28 cellular contexts compared by ENCODE assay signal in genomic region chr1:22952694-22953391, GRCh38. TPM values are rescaled to one million over a fixed set of nuclear protein-coding genes. Genes with fewer than 3 reads are reported as not detected.
DNase-seq lines count a peak whose midpoint lies in the region; ATAC-seq and TF ChIP-seq lines count a peak whose summit lies in the region.
"Had no signal": no experiment of that assay in that cellular context is flagged by ENCODE, and none has a peak within 500 bp of the region (broad histone marks: within the 10 kb centered on the region; RNA-seq: fewer than 3 reads in every experiment).

No MANE protein-coding gene starts in this region.

- H3K27ac Mint-ChIP-seq in WTC11 = no peak overlapping the region
- H3K27ac Mint-ChIP-seq: activated naive CD4-positive, alpha-beta T cell treated with anti-CD3 and anti-CD28 coated beads, Interleukin-2, amount 10 ng/mL, durations not matched to agents 7 days and 5 days; B cell; stimulated activated naive CD8-positive, alpha-beta T cell treated with anti-CD3 and anti-CD28 coated beads, Interleukin-15, amount 100 ng/mL, for 72 hours; T-cell had no signal

- no peak overlapping the region for H3K4me3 ChIP-seq in A673 (ENCODE audit: low read depth, low read length, poor library complexity, severe bottlenecking)
- H3K4me3 ChIP-seq in ACC112 (ENCODE audit: low read depth, low read length) = peak overlapping the region; percentile 57; the same call in 1 of the 2 replicates
- H3K4me3 ChIP-seq in gastroesophageal sphincter = no peak overlapping the region
- H3K4me3 ChIP-seq: hepatocyte had no signal

- TF ChIP-seq POLR2A in gastroesophageal sphincter (IDR thresholded peaks at IDR 0.05) = no peak

- POLR2A ChIA-PET in A673 (lab: Charles Lee; ENCODE audit: low non-redundant PET) = no interaction called here
- POLR2A ChIA-PET in WTC11 (lab: Charles Lee) = no interaction called here

- no peaks in the 10 kb centered on the region for H3K4me1 Mint-ChIP-seq in WTC11
- H3K4me1 Mint-ChIP-seq: activated naive CD4-positive, alpha-beta T cell treated with anti-CD3 and anti-CD28 coated beads, Interleukin-2, amount 10 ng/mL, durations not matched to agents 7 days and 5 days; B cell; stimulated activated naive CD8-positive, alpha-beta T cell treated with anti-CD3 and anti-CD28 coated beads, Interleukin-15, amount 100 ng/mL, for 72 hours; T-cell had no signal

- H3K36me3 ChIP-seq in A673 (ENCODE audit: insufficient read depth, low read length, poor library complexity, severe bottlenecking) (no peaks in the 10 kb centered on the region), ACC112 (ENCODE audit: insufficient read depth, low read length) (no peaks in the 10 kb centered on the region), gastroesophageal sphincter (no peaks in the 10 kb centered on the region)

- H3K9me3 Mint-ChIP-seq in WTC11 = no peaks in the 10 kb centered on the region
- H3K9me3 Mint-ChIP-seq: activated naive CD4-positive, alpha-beta T cell treated with anti-CD3 and anti-CD28 coated beads, Interleukin-2, amount 10 ng/mL, durations not matched to agents 7 days and 5 days; stimulated activated naive CD8-positive, alpha-beta T cell treated with anti-CD3 and anti-CD28 coated beads, Interleukin-15, amount 100 ng/mL, for 72 hours; T-cell had no signal

- 93 to 97% methylated on average over 3 of the region's 46 CpGs for WGBS in gastroesophageal sphincter (ENCODE audit: low coverage in 1 of 2), 2 donors

- DNase-seq in A673 (ENCODE audit: low spot score) (peak; percentile 61), WTC11 (ENCODE audit: low spot score) (peak; percentile 33), left kidney (ENCODE audit: low read depth, low spot score) (peak; percentile 62), SHP77 treated with DMSO at 0.1 percent for 48 hours (lab: John Stamatoyannopoulos, UW) (no peak)
- no peak for DNase-seq in stimulated activated CD4-positive, alpha-beta T cell treated with anti-CD3 and anti-CD28 coated beads, Interleukin-15, amount 100 ng/mL, for 24 hours
- DNase-seq: activated CD4-positive, alpha-beta T cell treated with anti-CD3 and anti-CD28 coated beads for 4 hours; activated naive CD4-positive, alpha-beta T cell treated with anti-CD3 and anti-CD28 coated beads, Interleukin-2, amount 10 ng/mL, durations not matched to agents 7 days and 5 days; cerebellar nuclear complex; foreskin keratinocyte; kidney; NCI-H187 treated with DMSO at 0.1 percent for 48 hours; NCI-H446; nucleus accumbens; PC-3; SIG-M5; stimulated activated CD4-positive, alpha-beta T cell treated with anti-CD3 and anti-CD28 coated beads, Interleukin-4, amount 100 ng/mL, for 4 hours; stimulated activated naive CD8-positive, alpha-beta T cell treated with anti-CD3 and anti-CD28 coated beads, Interleukin-15, amount 100 ng/mL, for 72 hours; T-cell; trophoblast cell had no signal

- CTCF ChIA-PET in A673 (lab: Charles Lee) = no interaction called here
- CTCF ChIA-PET in WTC11 (lab: Charles Lee) = interaction anchor here (0.6 to 3.0 kb wide), 6 partner anchors 12 to 248 kb away, joined by 3 to 18 read pairs (median 3); no protein-coding TSS in a partner anchor

- no peak for TF ChIP-seq CTCF in A673 (conservative IDR thresholded peaks at IDR 0.05; ENCODE audit: low read depth, low read length)
- no peak for TF ChIP-seq CTCF in WTC11 (IDR thresholded peaks at IDR 0.05)
- TF ChIP-seq CTCF in gastroesophageal sphincter (IDR thresholded peaks at IDR 0.05) = no peak

- intact Hi-C loops in A673 (cut with micrococcal nuclease; ENCODE audit: unreplicated experiment) = no loop called here

- H3K9me3 ChIP-seq in A673 (ENCODE audit: low read depth, low read length, poor library complexity, severe bottlenecking) (no peaks in the 10 kb centered on the region), gastroesophageal sphincter (no peaks in the 10 kb centered on the region)

- BruUV-seq in A673 (replicated peaks; lab: Mats Ljungman, UMichigan) = no TSS peak

- no peak for TF ChIP-seq EP300 in gastroesophageal sphincter (IDR thresholded peaks at IDR 0.05)

- H2AFZ ChIP-seq in ACC112 (ENCODE audit: low read length, unreplicated experiment) = no peak overlapping the region
- H2AFZ ChIP-seq: hepatocyte had no signal

- H3K36me3 Mint-ChIP-seq in WTC11 = no peaks in the 10 kb centered on the region
- H3K36me3 Mint-ChIP-seq: activated naive CD4-positive, alpha-beta T cell treated with anti-CD3 and anti-CD28 coated beads, Interleukin-2, amount 10 ng/mL, durations not matched to agents 7 days and 5 days; T-cell had no signal

- peaks cover 50% of the 10 kb centered on the region for H3K27me3 Mint-ChIP-seq in WTC11 (ENCODE audit: low read depth)

- H3K27me3 ChIP-seq in A673 (replicated peaks; ENCODE audit: insufficient read depth, low read depth, low read length, poor library complexity) (peaks cover 21% of the 10 kb centered on the region), ACC112 (ENCODE audit: insufficient read depth, low read length) (peaks cover 57% of the 10 kb centered on the region), gastroesophageal sphincter (peaks cover 76% of the 10 kb centered on the region)
- H3K27me3 ChIP-seq: hepatocyte had no signal

- H3K79me2 ChIP-seq in ACC112 (ENCODE audit: control insufficient read depth, insufficient read depth, low read length, unreplicated experiment) = no peaks in the 10 kb centered on the region
- H3K79me2 ChIP-seq: hepatocyte had no signal

- peak overlapping the region; percentile 18; the same call in 1 of the 2 replicates for H3K4me3 Mint-ChIP-seq in WTC11
- H3K4me3 Mint-ChIP-seq: activated naive CD4-positive, alpha-beta T cell treated with anti-CD3 and anti-CD28 coated beads, Interleukin-2, amount 10 ng/mL, durations not matched to agents 7 days and 5 days; B cell; stimulated activated naive CD8-positive, alpha-beta T cell treated with anti-CD3 and anti-CD28 coated beads, Interleukin-15, amount 100 ng/mL, for 72 hours; T-cell had no signal

- H3K4me1 ChIP-seq in A673 (ENCODE audit: insufficient read depth, low read length, poor library complexity, severe bottlenecking) = peaks cover 7% of the 10 kb centered on the region
- no peaks in the 10 kb centered on the region for H3K4me1 ChIP-seq in ACC112 (ENCODE audit: control insufficient read depth, insufficient read depth, low read length, unreplicated experiment)
- peaks cover 0 to 8% (median 0%) of the 10 kb centered on the region in 3 donors for H3K4me1 ChIP-seq in gastroesophageal sphincter
- H3K4me1 ChIP-seq: foreskin keratinocyte had no signal

- H3K27ac ChIP-seq in A673 (ENCODE audit: low read depth, low read length, poor library complexity, severe bottlenecking) (no peak overlapping the region), ACC112 (ENCODE audit: low read depth, low read length) (no peak overlapping the region), gastroesophageal sphincter (no peak overlapping the region)
- H3K27ac ChIP-seq: foreskin keratinocyte, hepatocyte had no signal

- ATAC-seq in WTC11 (no peak), gastroesophageal sphincter (no peak), GM18517 (IDR thresholded peaks at IDR 0.05; ENCODE audit: unreplicated experiment) (no peak)
- ATAC-seq: foreskin keratinocyte; PC-3; stimulated activated naive CD8-positive, alpha-beta T cell treated with anti-CD3 and anti-CD28 coated beads, Interleukin-15, amount 100 ng/mL, for 72 hours; T-cell had no signal

TF ChIP-seq in WTC11, 78 proteins besides CTCF, POLR2A, EP300 and RAD21 (continues in another document):
- TF ChIP-seq, protein P1, sequence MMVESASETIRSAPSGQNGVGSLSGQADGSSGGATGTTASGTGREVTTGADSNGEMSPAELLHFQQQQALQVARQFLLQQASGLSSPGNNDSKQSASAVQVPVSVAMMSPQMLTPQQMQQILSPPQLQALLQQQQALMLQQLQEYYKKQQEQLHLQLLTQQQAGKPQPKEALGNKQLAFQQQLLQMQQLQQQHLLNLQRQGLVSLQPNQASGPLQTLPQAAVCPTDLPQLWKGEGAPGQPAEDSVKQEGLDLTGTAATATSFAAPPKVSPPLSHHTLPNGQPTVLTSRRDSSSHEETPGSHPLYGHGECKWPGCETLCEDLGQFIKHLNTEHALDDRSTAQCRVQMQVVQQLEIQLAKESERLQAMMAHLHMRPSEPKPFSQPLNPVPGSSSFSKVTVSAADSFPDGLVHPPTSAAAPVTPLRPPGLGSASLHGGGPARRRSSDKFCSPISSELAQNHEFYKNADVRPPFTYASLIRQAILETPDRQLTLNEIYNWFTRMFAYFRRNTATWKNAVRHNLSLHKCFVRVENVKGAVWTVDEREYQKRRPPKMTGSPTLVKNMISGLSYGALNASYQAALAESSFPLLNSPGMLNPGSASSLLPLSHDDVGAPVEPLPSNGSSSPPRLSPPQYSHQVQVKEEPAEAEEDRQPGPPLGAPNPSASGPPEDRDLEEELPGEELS (CRISPR knock-in tag; IDR thresholded peaks at IDR 0.05) = peak; percentile 23; the same call in 1 of the 2 replicates
- TF ChIP-seq NFE2L1 (CRISPR knock-in tag; IDR thresholded peaks at IDR 0.05) (peak; percentile 31; the same call in 1 of the 2 replicates), ERG (CRISPR knock-in tag; IDR thresholded peaks at IDR 0.05) (no peak), ATF1 (CRISPR knock-in tag; IDR thresholded peaks at IDR 0.05) (peak; percentile 69; the same call in 1 of the 2 replicates), SMAD3 (CRISPR knock-in tag; IDR thresholded peaks at IDR 0.05; ENCODE audit: borderline replicate concordance) (no peak)
- TF ChIP-seq, protein P2, sequence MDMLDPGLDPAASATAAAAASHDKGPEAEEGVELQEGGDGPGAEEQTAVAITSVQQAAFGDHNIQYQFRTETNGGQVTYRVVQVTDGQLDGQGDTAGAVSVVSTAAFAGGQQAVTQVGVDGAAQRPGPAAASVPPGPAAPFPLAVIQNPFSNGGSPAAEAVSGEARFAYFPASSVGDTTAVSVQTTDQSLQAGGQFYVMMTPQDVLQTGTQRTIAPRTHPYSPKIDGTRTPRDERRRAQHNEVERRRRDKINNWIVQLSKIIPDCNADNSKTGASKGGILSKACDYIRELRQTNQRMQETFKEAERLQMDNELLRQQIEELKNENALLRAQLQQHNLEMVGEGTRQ (CRISPR knock-in tag; IDR thresholded peaks at IDR 0.05) = 0 out of 2 replicates have a peak, but pooled peaks have one; percentile 33

RNA-seq across cellular contexts. Expression of gene LACTBL1, which starts 19.8 kb away (rescaled TPM):
- total RNA-seq in A673 (2021) (0.24 TPM in 1 of 2 replicates, not detected in the other), WTC11 (2021) (not detected in 3 replicates), gastroesophageal sphincter (not detected)
- total RNA-seq: B cell, epithelial cell of proximal tubule, foreskin keratinocyte, hepatocyte, HT-29, kidney, lung microvascular endothelial cell, myocyte, PC-3, T-cell had no signal

Comparison
In these comparisons a context has a peak if more than half of its experiments do, and no peak if none do; other contexts are left out.
1. DNase-seq: peak in A673 (single experiment), WTC11 (single experiment) and left kidney (single experiment); none in SHP77 treated with DMSO at 0.1 percent for 48 hours (single experiment) and stimulated activated CD4-positive, alpha-beta T cell treated with anti-CD3 and anti-CD28 coated beads, Interleukin-15, amount 100 ng/mL, for 24 hours (single experiment).